In genomic region chr11:126502159-126502558, GRCh38 we compare ENCODE assay signal across 17 cellular contexts.
DNase-seq lines count a peak whose midpoint lies in the region; ATAC-seq and TF ChIP-seq lines count a peak whose summit lies in the region.
"Had no signal": no experiment of that assay in that cellular context is flagged by ENCODE, and none has a peak within 500 bp of the region (broad histone marks: within the 10 kb centered on the region; RNA-seq: fewer than 3 reads in every experiment).

No MANE protein-coding gene starts in this region.

- ATAC-seq in foreskin keratinocyte (peak; percentile 52), GM18909 (IDR thresholded peaks at IDR 0.05; ENCODE audit: poor library complexity, unreplicated experiment) (no peak), HG03025 (IDR thresholded peaks at IDR 0.05; ENCODE audit: low FRiP score, unreplicated experiment) (no peak)
- ATAC-seq: CD8-positive, alpha-beta T cell; K562 had no signal

- H3K27me3 ChIP-seq in breast epithelium: no peaks in the 10 kb centered on the region
- no peaks in the 10 kb centered on the region for H3K27me3 ChIP-seq in foreskin keratinocyte
- H3K27me3 ChIP-seq in sigmoid colon: peaks cover 0 to 21% (median 2%) of the 10 kb centered on the region in 3 donors
- H3K27me3 ChIP-seq: Peyer's patch had no signal

- CTCF ChIA-PET in MCF 10A (lab: Yijun Ruan, JAX): interaction anchor here (1.2 to 3.7 kb wide), 4 partner anchors 13 to 191 kb away, joined by 3 to 25 read pairs (median 5); no protein-coding TSS in a partner anchor

- in situ Hi-C loops in T47D (cut with HindIII; ENCODE audit: low pct_unique_long_range_greater_than_20kb, low sequenced_read_pairs): no loop called here

- no peaks in the 10 kb centered on the region for H3K4me1 Mint-ChIP-seq in MCF 10A (ENCODE audit: insufficient read depth, unreplicated experiment)

- WGBS in sigmoid colon, 2 donors: 54 to 56% methylated on average over 2 of the region's 2 CpGs

- no peak for TF ChIP-seq EP300 in sigmoid colon (IDR thresholded peaks at IDR 0.05)

- no peak overlapping the region for H3K27ac Mint-ChIP-seq in MCF 10A (ENCODE audit: low read depth, unreplicated experiment)
- H3K27ac Mint-ChIP-seq: CD8-positive, alpha-beta T cell had no signal

- H3K27ac ChIP-seq in breast epithelium (peak overlapping the region in 1 of 2 donors; percentile 58), foreskin keratinocyte (no peak overlapping the region), sigmoid colon (no peak overlapping the region)
- H3K27ac ChIP-seq: Peyer's patch had no signal

- TF ChIP-seq POLR2A in breast epithelium (IDR thresholded peaks at IDR 0.05): no peak
- no peak for TF ChIP-seq POLR2A in sigmoid colon (IDR thresholded peaks at IDR 0.05)

- H3K4me3 Mint-ChIP-seq in MCF 10A (ENCODE audit: unreplicated experiment): no peak overlapping the region
- H3K4me3 Mint-ChIP-seq: CD8-positive, alpha-beta T cell had no signal

- H3K4me1 ChIP-seq in breast epithelium (no peaks in the 10 kb centered on the region), foreskin keratinocyte (no peaks in the 10 kb centered on the region), sigmoid colon (no peaks in the 10 kb centered on the region)
- H3K4me1 ChIP-seq: Peyer's patch had no signal

- no peaks in the 10 kb centered on the region for H3K36me3 Mint-ChIP-seq in MCF 10A (ENCODE audit: insufficient read depth, unreplicated experiment)
- H3K36me3 Mint-ChIP-seq: CD8-positive, alpha-beta T cell had no signal

- POLR2A ChIA-PET in MCF 10A (lab: Yijun Ruan, JAX): no interaction called here

- BruUV-seq in MCF 10A (replicated peaks; lab: Mats Ljungman, UMichigan): no TSS peak

- H3K4me3 ChIP-seq in breast epithelium (no peak overlapping the region), sigmoid colon (no peak overlapping the region)
- H3K4me3 ChIP-seq: K562, Peyer's patch had no signal

- H3K36me3 ChIP-seq in breast epithelium (no peaks in the 10 kb centered on the region), sigmoid colon (no peaks in the 10 kb centered on the region)
- H3K36me3 ChIP-seq: Peyer's patch had no signal

- intact Hi-C loops in MCF 10A (cut with micrococcal nuclease): no loop called here
- intact Hi-C loops in breast epithelium (cut with DNase I; ENCODE audit: low total_unique reads): no loop called here
- intact Hi-C loops in sigmoid colon (cut with DNase I): no loop called here

- H3K9me3 ChIP-seq in breast epithelium: peaks cover 0 to 16% of the 10 kb centered on the region in 2 donors
- peaks cover 0 to 18% (median 1%) of the 10 kb centered on the region in 4 donors for H3K9me3 ChIP-seq in sigmoid colon

- no peak for TF ChIP-seq CTCF in MCF 10A (IDR thresholded peaks at IDR 0.05; ENCODE audit: unreplicated experiment)
- TF ChIP-seq CTCF in breast epithelium (IDR thresholded peaks at IDR 0.05): no peak
- TF ChIP-seq CTCF in foreskin keratinocyte (conservative IDR thresholded peaks at IDR 0.05): no peak
- no peak for TF ChIP-seq CTCF in sigmoid colon (IDR thresholded peaks at IDR 0.05)

- H3K27me3 Mint-ChIP-seq in MCF 10A (ENCODE audit: insufficient read depth, unreplicated experiment): peaks cover 36% of the 10 kb centered on the region

- peak; percentile 55 to 56 for DNase-seq in T47D (ENCODE audit: low read depth in 1 of 2, low spot score in 1 of 2)
- no peak for DNase-seq in MCF 10A (ENCODE audit: unreplicated experiment)
- peak; percentile 2 to 22 for DNase-seq in breast epithelium (ENCODE audit: low spot score in 2 of 2)
- peak in 1 of 2 donors; percentile 26 for DNase-seq in foreskin keratinocyte
- peak; percentile 42 for DNase-seq in sigmoid colon
- no peak for DNase-seq in DMS 273 (lab: John Stamatoyannopoulos, UW; ENCODE audit: unreplicated experiment)
- DNase-seq: Calu3; CD8-positive, alpha-beta T cell; HCEC 1CT; NCI-H1105; NCI-H510A; NCI-H748 treated with DMSO at 0.1 percent for 48 hours; NK-92 treated with Interleukin-12 subunit alpha and Interleukin-12 subunit beta, amount 100 ng/mL, for 24 hours had no signal

- peaks cover 12% of the 10 kb centered on the region for H3K9me3 Mint-ChIP-seq in MCF 10A (ENCODE audit: unreplicated experiment)

Comparison
In these comparisons a context has a peak if more than half of its experiments do, and no peak if none do; other contexts are left out.
1. DNase-seq: peak in T47D (2 of 2), breast epithelium (2 of 2) and sigmoid colon (single experiment); none in MCF 10A (single experiment) and DMS 273 (single experiment).